In the genomic region with DNA sequence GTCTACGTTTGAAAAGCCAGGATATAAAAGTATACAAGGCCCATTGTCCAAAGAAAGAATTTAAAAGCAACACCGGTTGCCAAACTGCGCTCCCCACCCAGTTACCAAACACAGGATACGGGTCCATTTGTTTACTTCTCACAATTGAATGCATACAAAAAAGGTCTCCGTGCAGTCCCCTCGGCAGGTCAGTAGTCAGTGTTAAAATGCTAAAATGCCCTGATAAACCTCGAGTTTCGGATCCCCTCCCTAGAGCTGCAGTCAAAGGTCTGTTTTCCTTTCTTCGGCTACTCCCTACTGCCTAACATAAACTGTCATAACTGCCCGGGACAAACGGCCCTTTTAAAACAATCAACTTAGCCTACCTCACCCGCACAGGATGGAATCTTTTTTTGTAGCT, we compare ENCODE assay signal across 13 cellular contexts.
DNase-seq lines count a peak whose midpoint lies in the region; ATAC-seq and TF ChIP-seq lines count a peak whose summit lies in the region.
"Had no signal": no experiment of that assay in that cellular context is flagged by ENCODE, and none has a peak within 500 bp of the region (broad histone marks: within the 10 kb centered on the region; RNA-seq: fewer than 3 reads in every experiment).

No MANE protein-coding gene starts in this region.

- TF ChIP-seq EP300 in sigmoid colon (IDR thresholded peaks at IDR 0.05) = no peak

- H4K20me1 ChIP-seq in hepatocyte (ENCODE audit: insufficient read depth, poor library complexity, severe bottlenecking) = no peaks in the 10 kb centered on the region

- POLR2A ChIA-PET in activated CD8-positive, alpha-beta T cell treated with anti-CD3 and anti-CD28 coated beads, Interleukin-2, amount 10 ng/mL, durations not matched to agents 7 days and 5 days (lab: Charles Lee) = interaction anchor here (4.6 kb wide), 1 partner anchor 14 kb away, joined by 38 read pairs; no protein-coding TSS in a partner anchor

- no peak overlapping the region for H3K4me3 Mint-ChIP-seq in activated CD8-positive, alpha-beta T cell treated with anti-CD3 and anti-CD28 coated beads, Interleukin-2, amount 10 ng/mL, durations not matched to agents 7 days and 5 days
- H3K4me3 Mint-ChIP-seq: activated T-helper 1 cell treated with anti-CD3 and anti-CD28 coated beads, Interleukin-12 subunit alpha, Interleukin-12 subunit beta, Interleukin-2, Interleukin-4 antibody, amounts not matched to agents 30 ng/mL and 10 ng/mL and 1 ng/mL, durations not matched to agents 14 hours and 24 hours and 36 hours had no signal

- no peak for TF ChIP-seq POLR2A in sigmoid colon (IDR thresholded peaks at IDR 0.05)

- DNase-seq in activated CD8-positive, alpha-beta T cell treated with anti-CD3 and anti-CD28 coated beads, Interleukin-2, amount 10 ng/mL, durations not matched to agents 7 days and 5 days = no peak
- DNase-seq in hepatocyte (ENCODE audit: low spot score) = no peak
- DNase-seq in sigmoid colon = no peak
- no peak for DNase-seq in MG63
- no peak for DNase-seq in EL
- DNase-seq: GF-D8, NCI-H1436 had no signal

- no peak overlapping the region for H2AFZ ChIP-seq in hepatocyte

- H3K4me1 ChIP-seq in HUES48 (ENCODE audit: control insufficient read depth, insufficient read depth, low read length) = peaks cover 87% of the 10 kb centered on the region
- H3K4me1 ChIP-seq in hepatocyte (ENCODE audit: insufficient read depth) = peaks cover 55% of the 10 kb centered on the region
- H3K4me1 ChIP-seq in sigmoid colon = peaks cover 0 to 100% (median 88%) of the 10 kb centered on the region in 4 donors

- H3K27me3 Mint-ChIP-seq in activated CD8-positive, alpha-beta T cell treated with anti-CD3 and anti-CD28 coated beads, Interleukin-2, amount 10 ng/mL, durations not matched to agents 7 days and 5 days (ENCODE audit: low read depth) = no peaks in the 10 kb centered on the region

- H3K4me1 Mint-ChIP-seq in activated CD8-positive, alpha-beta T cell treated with anti-CD3 and anti-CD28 coated beads, Interleukin-2, amount 10 ng/mL, durations not matched to agents 7 days and 5 days (ENCODE audit: low read depth) = peaks cover 88% of the 10 kb centered on the region

- CTCF ChIA-PET in activated CD8-positive, alpha-beta T cell treated with anti-CD3 and anti-CD28 coated beads, Interleukin-2, amount 10 ng/mL, durations not matched to agents 7 days and 5 days (lab: Charles Lee) = interaction anchor here (0.6 to 6.5 kb wide), 4 partner anchors 14 to 194 kb away, joined by 3 to 53 read pairs (median 15); no protein-coding TSS in a partner anchor

- H3K36me3 ChIP-seq in HUES48 (ENCODE audit: control insufficient read depth, insufficient read depth, low read length) (peaks cover 8% of the 10 kb centered on the region; the same call in 1 of the 2 replicates), hepatocyte (replicated peaks; ENCODE audit: insufficient read depth, low read depth) (peaks cover 4% of the 10 kb centered on the region), sigmoid colon (peaks cover 0 to 46% (median 0%) of the 10 kb centered on the region in 4 donors), MG63 (peaks cover 18% of the 10 kb centered on the region)

- H3K27ac Mint-ChIP-seq in activated CD8-positive, alpha-beta T cell treated with anti-CD3 and anti-CD28 coated beads, Interleukin-2, amount 10 ng/mL, durations not matched to agents 7 days and 5 days = peak overlapping the region; percentile 39

- H3K27ac ChIP-seq in HUES48 (ENCODE audit: low read depth, low read length) = peak overlapping the region; percentile 87
- H3K27ac ChIP-seq in hepatocyte = peak overlapping the region; percentile 74
- peak overlapping the region; percentile 79 to 99 (median 94) for H3K27ac ChIP-seq in sigmoid colon
- H3K27ac ChIP-seq: neutrophil, SK-N-MC had no signal

- H3K9me3 ChIP-seq in HUES48 (ENCODE audit: control insufficient read depth, insufficient read depth, low read length) (no peaks in the 10 kb centered on the region), hepatocyte (ENCODE audit: low read depth) (no peaks in the 10 kb centered on the region), sigmoid colon (no peaks in the 10 kb centered on the region), MG63 (no peaks in the 10 kb centered on the region)
- H3K9me3 ChIP-seq: neutrophil had no signal

- no peak for ATAC-seq in activated CD8-positive, alpha-beta T cell treated with anti-CD3 and anti-CD28 coated beads, Interleukin-2, amount 10 ng/mL, durations not matched to agents 7 days and 5 days
- ATAC-seq in HG03039 (IDR thresholded peaks at IDR 0.05; ENCODE audit: unreplicated experiment) (no peak), HG03469 (IDR thresholded peaks at IDR 0.05; ENCODE audit: unreplicated experiment) (no peak)

- no peaks in the 10 kb centered on the region for H3K27me3 ChIP-seq in HUES48 (ENCODE audit: control insufficient read depth, insufficient read depth, low read length)
- H3K27me3 ChIP-seq in hepatocyte = no peaks in the 10 kb centered on the region
- H3K27me3 ChIP-seq in sigmoid colon = no peaks in the 10 kb centered on the region
- H3K27me3 ChIP-seq in MG63 = no peaks in the 10 kb centered on the region
- H3K27me3 ChIP-seq: neutrophil had no signal

- 20% methylated on average over 12 of the region's 12 CpGs for WGBS in hepatocyte (ENCODE audit: low lambda C conversion rate, missing lambda C conversion rate)
- WGBS in sigmoid colon, 2 donors = 14 to 53% methylated on average over 12 of the region's 12 CpGs

- H3K4me2 ChIP-seq in hepatocyte = peak overlapping the region; percentile 67

- no peak overlapping the region for H3K9ac ChIP-seq in HUES48 (ENCODE audit: low read depth, low read length)

- H3K9me2 ChIP-seq in hepatocyte (replicated peaks; ENCODE audit: insufficient read depth) = no peaks in the 10 kb centered on the region

- peaks cover 91% of the 10 kb centered on the region for H3K36me3 Mint-ChIP-seq in activated CD8-positive, alpha-beta T cell treated with anti-CD3 and anti-CD28 coated beads, Interleukin-2, amount 10 ng/mL, durations not matched to agents 7 days and 5 days (ENCODE audit: low read depth)

- H3K9me3 Mint-ChIP-seq in activated CD8-positive, alpha-beta T cell treated with anti-CD3 and anti-CD28 coated beads, Interleukin-2, amount 10 ng/mL, durations not matched to agents 7 days and 5 days (ENCODE audit: insufficient read depth) = no peaks in the 10 kb centered on the region
- H3K9me3 Mint-ChIP-seq: activated T-helper 1 cell treated with anti-CD3 and anti-CD28 coated beads, Interleukin-12 subunit alpha, Interleukin-12 subunit beta, Interleukin-2, Interleukin-4 antibody, amounts not matched to agents 30 ng/mL and 10 ng/mL and 1 ng/mL, durations not matched to agents 14 hours and 24 hours and 36 hours had no signal

- TF ChIP-seq CTCF in hepatocyte (IDR thresholded peaks at IDR 0.05; ENCODE audit: poor library complexity) (no peak), sigmoid colon (IDR thresholded peaks at IDR 0.05) (no peak)

- H3K4me3 ChIP-seq in HUES48 (ENCODE audit: low read depth, low read length) (peak overlapping the region; percentile 17; the same call in 1 of the 2 replicates), hepatocyte (no peak overlapping the region), sigmoid colon (peak overlapping the region in 1 of 4 donors; percentile 24), MG63 (no peak overlapping the region)
- H3K4me3 ChIP-seq: SK-N-MC had no signal

- intact Hi-C loops in sigmoid colon (cut with DNase I) = loop anchor here (10.0 kb wide), 1 partner anchor 606 kb away; no protein-coding TSS in a partner anchor

- peaks cover 74% of the 10 kb centered on the region for H3K79me2 ChIP-seq in hepatocyte
